In the genomic region with DNA sequence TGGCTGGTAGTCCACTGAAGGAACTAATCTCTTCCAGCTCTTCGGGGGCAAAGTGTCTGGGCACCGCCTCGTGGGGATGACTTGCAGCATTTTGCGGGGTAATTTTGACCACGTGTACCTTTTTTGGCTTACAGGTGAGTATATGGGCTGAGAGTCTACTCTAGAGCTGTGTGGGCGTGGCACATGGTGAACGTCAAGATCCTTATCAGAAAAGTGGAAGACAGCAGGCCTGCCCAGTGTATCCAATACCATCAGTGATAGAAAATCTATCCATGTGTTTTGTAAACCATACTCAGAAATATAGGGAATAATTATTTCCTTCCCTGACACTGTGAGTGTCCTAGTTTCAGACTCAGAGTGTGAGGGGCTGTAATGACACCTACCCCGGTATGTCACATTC, we compare ENCODE assay signal across 25 cellular contexts.
"Had no signal": no experiment of that assay in that cellular context is flagged by ENCODE, and none has a peak within 500 bp of the region (broad histone marks: within the 10 kb centered on the region; RNA-seq: fewer than 3 reads in every experiment).

No MANE protein-coding gene starts in this region.

- H3K4me3 ChIP-seq: colonic mucosa, gastroesophageal sphincter, heart left ventricle, lower lobe of right lung, pancreas, right atrium auricular region, stomach, tibial artery, upper lobe of right lung, uterus had no signal

- H3K27ac ChIP-seq: colonic mucosa, epithelial cell of prostate, foreskin keratinocyte, heart left ventricle, lower lobe of right lung, neutrophil, pancreas, right atrium auricular region, upper lobe of right lung had no signal

- ATAC-seq: esophagus mucosa; foreskin keratinocyte; gastroesophageal sphincter; heart left ventricle; left ventricle myocardium superior; lower lobe of right lung; natural killer cell; pancreas; sciatic nerve; stimulated activated effector memory CD8-positive, alpha-beta T cell treated with anti-CD3 and anti-CD28 coated beads, Interleukin-12 subunit alpha, Interleukin-12 subunit beta, amount 100 ng/mL, for 72 hours; upper lobe of right lung had no signal

- H3K27me3 ChIP-seq: colonic mucosa, foreskin keratinocyte, gastroesophageal sphincter, heart left ventricle, neutrophil, pancreas, right atrium auricular region, stomach, tibial artery, upper lobe of right lung, uterus had no signal

- H3K4me1 ChIP-seq: colonic mucosa, foreskin keratinocyte, lower lobe of right lung, pancreas had no signal

- DNase-seq: colonic mucosa; effector CD8-positive, alpha-beta T cell; endodermal cell; foreskin keratinocyte; heart left ventricle; hippocampal formation; kidney glomerular epithelial cell; left ventricle myocardium superior; lower lobe of right lung; natural killer cell; pancreas; stimulated activated CD4-positive, alpha-beta T cell treated with anti-CD3 and anti-CD28 coated beads, Interleukin-2, amount 100 ng/mL, for 24 hours; stimulated activated CD4-positive, alpha-beta T cell treated with anti-CD3 and anti-CD28 coated beads, Interleukin-4, amount 100 ng/mL, for 24 hours; stimulated activated naive CD4-positive, alpha-beta T cell treated with Interleukin-2 at 50 U/mL for 16 hours; stomach; tibial artery; upper lobe of right lung; uterus had no signal

- H3K36me3 ChIP-seq: colonic mucosa, gastroesophageal sphincter, heart left ventricle, lower lobe of right lung, neutrophil, pancreas, right atrium auricular region, stomach, tibial artery, upper lobe of right lung, uterus had no signal

- H3K9me3 ChIP-seq: colonic mucosa, gastroesophageal sphincter, lower lobe of right lung, neutrophil, pancreas, right atrium auricular region, stomach, upper lobe of right lung, uterus had no signal
